ENCODE assay signal across 8 cellular contexts in the genomic region with DNA sequence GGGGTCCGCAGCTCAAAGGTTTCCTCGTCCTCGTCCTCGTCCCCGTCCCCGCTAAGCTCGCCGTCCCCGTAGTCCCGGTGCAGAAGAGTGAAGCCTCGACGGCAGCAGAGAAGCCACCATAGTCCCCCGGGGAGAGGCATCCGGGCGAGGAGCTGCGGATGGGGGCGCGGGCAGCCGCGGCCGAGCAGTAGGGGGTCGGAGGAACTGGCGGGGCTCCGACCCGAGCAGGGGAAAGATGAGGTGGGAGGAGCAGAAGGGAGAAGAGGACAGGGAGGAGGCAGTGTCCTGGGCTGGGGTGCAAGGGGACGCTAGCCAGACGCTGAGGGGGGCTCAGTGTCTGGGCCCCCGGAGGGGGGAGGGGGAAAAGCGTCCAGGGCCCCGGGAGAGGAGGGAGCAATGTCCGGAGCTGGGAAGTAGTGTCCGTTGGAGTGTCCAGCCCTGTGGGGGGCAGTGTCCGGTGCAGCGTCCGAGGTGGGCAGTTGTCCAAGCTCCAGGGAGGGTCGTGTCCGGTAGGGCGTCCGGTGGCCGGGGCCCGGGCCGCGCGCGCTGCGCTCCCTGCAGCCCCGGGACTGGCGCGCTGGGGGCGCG. TPM values are rescaled to one million over a fixed set of nuclear protein-coding genes. Genes with fewer than 3 reads are reported as not detected.
DNase-seq lines count a peak whose midpoint lies in the region; ATAC-seq and TF ChIP-seq lines count a peak whose summit lies in the region.

A gene with protein sequence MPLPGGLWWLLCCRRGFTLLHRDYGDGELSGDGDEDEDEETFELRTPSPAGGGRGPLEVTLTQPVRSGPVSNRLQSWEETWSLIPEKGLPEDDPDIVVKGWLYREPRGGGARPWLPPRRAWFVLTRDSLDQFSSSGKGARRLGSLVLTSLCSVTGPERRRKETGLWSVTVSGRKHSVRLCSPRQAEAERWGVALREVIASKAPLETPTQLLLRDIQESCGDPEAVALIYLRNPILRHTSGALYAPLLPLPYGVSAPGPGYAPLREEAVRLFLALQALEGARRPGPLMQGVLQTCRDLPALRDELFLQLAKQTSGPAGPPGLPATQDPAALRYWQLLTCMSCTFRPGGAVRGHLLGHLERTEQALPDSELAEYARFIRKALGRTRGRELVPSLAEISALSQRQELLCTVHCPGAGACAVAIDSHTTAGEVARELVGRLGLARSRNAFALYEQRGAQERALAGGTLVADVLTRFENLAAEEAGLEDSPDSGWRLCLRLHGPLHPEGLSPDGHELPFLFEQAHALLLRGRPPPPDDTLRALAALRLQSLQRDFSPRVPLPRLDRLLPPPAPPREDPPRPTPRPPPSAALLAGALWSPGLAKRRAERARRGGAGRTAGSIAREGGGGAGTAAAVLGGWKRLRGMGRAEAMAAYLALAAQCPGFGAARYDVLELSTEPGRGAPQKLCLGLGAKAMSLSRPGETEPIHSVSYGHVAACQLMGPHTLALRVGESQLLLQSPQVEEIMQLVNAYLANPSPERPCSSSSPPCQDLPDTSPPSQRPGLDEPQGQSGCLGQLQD (minus strand): TSS at position 571 of the 588 bp plus-strand sequence. CDS start 431 bp downstream, at position 140.

- peak; percentile 60 for TF ChIP-seq POLR2A in transverse colon (IDR thresholded peaks at IDR 0.05)

- peak within 1 kb of the TSS in 1 of 2 experiments; percentile 98 for H3K14ac ChIP-seq in mesenchymal stem cell (ENCODE audit: low read length in 2 of 2)

- H3K23ac ChIP-seq in mesenchymal stem cell (ENCODE audit: low read length in 2 of 2): peak within 1 kb of the TSS; percentile 72 to 97

- peak within 1 kb of the TSS; percentile 93 to 97 for H3K18ac ChIP-seq in mesenchymal stem cell (ENCODE audit: low read depth in 1 of 2, low read length in 2 of 2)

- peak within 1 kb of the TSS; percentile 98 for H3K4me2 ChIP-seq in mesenchymal stem cell (ENCODE audit: low read length, poor library complexity, severe bottlenecking)

- in situ Hi-C loops in transverse colon (cut with MboI; ENCODE audit: low pct_ligation_motif_present in 1 of 4, low pct_unique_long_range_greater_than_20kb in 1 of 4, low sequenced_read_pairs in 3 of 4): loop anchor here in 3 of 4 donors (25.0 kb wide), 1 partner anchor 89 kb away; a partner anchor contains a TSS

- intact Hi-C loops in transverse colon (cut with DNase I; ENCODE audit: low total_unique reads): no loop called here

- H3K9me3 ChIP-seq in NT2/D1 (ENCODE audit: insufficient read depth, low read length): no peaks in the 10 kb centered on the region
- no peaks in the 10 kb centered on the region for H3K9me3 ChIP-seq in mesenchymal stem cell (ENCODE audit: control insufficient read depth, low read length)
- no peaks in the 10 kb centered on the region for H3K9me3 ChIP-seq in transverse colon

- peak within 1 kb of the TSS; percentile 10 for H2AFZ ChIP-seq in mesenchymal stem cell (ENCODE audit: low read depth, low read length)

- H2BK15ac ChIP-seq in mesenchymal stem cell (ENCODE audit: low read depth, poor library complexity, severe bottlenecking): peak within 1 kb of the TSS; percentile 99

- DNase-seq in activated CD4-positive, CD25-positive, alpha-beta regulatory T cell treated with anti-CD3 and anti-CD28 coated beads, Interleukin-2, amount 50 U/mL, for 72 hours: peak; percentile 40
- no peak for DNase-seq in activated CD4-positive, CD25-positive, alpha-beta regulatory T cell (lab: John Stamatoyannopoulos, UW)
- DNase-seq in NT2/D1 (ENCODE audit: low read depth, low spot score) (no peak), mesenchymal stem cell (no peak), transverse colon (no peak), inferior parietal cortex (ENCODE audit: extremely low spot score) (no peak)

- H3K9ac ChIP-seq in NT2/D1 (ENCODE audit: insufficient read length, low read depth) (peak within 1 kb of the TSS; percentile 89), mesenchymal stem cell (ENCODE audit: low read length) (peak within 1 kb of the TSS; percentile 93)

- H2BK12ac ChIP-seq in mesenchymal stem cell (ENCODE audit: low read length in 2 of 2): peak within 1 kb of the TSS; percentile 2 to 86

- peak within 1 kb of the TSS; percentile 94 for H3K27ac ChIP-seq in cingulate gyrus (ENCODE audit: low read depth, low read length)
- H3K27ac ChIP-seq in mesenchymal stem cell (ENCODE audit: low read length, poor library complexity, severe bottlenecking): peak within 1 kb of the TSS; percentile 81
- peak within 1 kb of the TSS; percentile 92 to 98 (median 96) for H3K27ac ChIP-seq in transverse colon

- WGBS in mesenchymal stem cell: 2% methylated on average over 28 of the region's 51 CpGs
- WGBS in transverse colon (ENCODE audit: low coverage in 1 of 2), 2 donors: 0 to 1% methylated on average over 10 to 44 of the region's 51 CpGs

- TF ChIP-seq EP300 in transverse colon (IDR thresholded peaks at IDR 0.05; ENCODE audit: low read depth): no peak

- peaks cover 19% of the 10 kb centered on the region for H3K36me3 ChIP-seq in NT2/D1 (ENCODE audit: insufficient read depth, insufficient read length, low read length)
- H3K36me3 ChIP-seq in mesenchymal stem cell (ENCODE audit: control insufficient read depth in 1 of 2, insufficient read depth in 2 of 2, low read depth in 1 of 2, low read length in 2 of 2): peaks cover 18 to 28% of the 10 kb centered on the region in 2 experiments
- H3K36me3 ChIP-seq in transverse colon: no peaks in the 10 kb centered on the region

- H3K4me1 ChIP-seq in NT2/D1 (ENCODE audit: insufficient read depth, insufficient read length) (peaks cover 29% of the 10 kb centered on the region), mesenchymal stem cell (ENCODE audit: control insufficient read depth, insufficient read depth, low read depth, low read length) (peaks cover 47% of the 10 kb centered on the region), transverse colon (peaks cover 29 to 73% (median 57%) of the 10 kb centered on the region in 4 donors)

- H4K91ac ChIP-seq in mesenchymal stem cell (ENCODE audit: low read length): peak within 1 kb of the TSS; percentile 79

- peaks cover 36% of the 10 kb centered on the region for H3K79me1 ChIP-seq in mesenchymal stem cell (replicated peaks; ENCODE audit: low read length, poor library complexity, severe bottlenecking)

- H4K8ac ChIP-seq in mesenchymal stem cell (ENCODE audit: low read length): peak within 1 kb of the TSS; percentile 85

- peak within 1 kb of the TSS; percentile 75 for H2BK5ac ChIP-seq in mesenchymal stem cell (ENCODE audit: low read depth, low read length, poor library complexity, severe bottlenecking)

- H3K4me3 ChIP-seq in NT2/D1 (ENCODE audit: insufficient read length, low read depth): peak within 1 kb of the TSS; percentile 94
- H3K4me3 ChIP-seq in mesenchymal stem cell (ENCODE audit: insufficient read depth in 1 of 2, low read depth in 1 of 2, low read length in 2 of 2): peak within 1 kb of the TSS; percentile 82 to 96
- H3K4me3 ChIP-seq in transverse colon: peak within 1 kb of the TSS; percentile 75 to 91 (median 85)

- TF ChIP-seq CTCF in transverse colon (IDR thresholded peaks at IDR 0.05): peak in 1 of 5 experiments; percentile 17

- H3K27me3 ChIP-seq in NT2/D1 (ENCODE audit: insufficient read depth, insufficient read length): peaks cover 17% of the 10 kb centered on the region
- H3K27me3 ChIP-seq in mesenchymal stem cell (ENCODE audit: control insufficient read depth in 1 of 2, insufficient read depth in 1 of 2, low read length in 2 of 2): no peaks in the 10 kb centered on the region
- H3K27me3 ChIP-seq in transverse colon: peaks cover 4% of the 10 kb centered on the region

- H3K4ac ChIP-seq in mesenchymal stem cell (ENCODE audit: low read depth in 1 of 2, low read length in 2 of 2): peak within 1 kb of the TSS; percentile 92 to 98

- peak within 1 kb of the TSS; percentile 74 for H2AK5ac ChIP-seq in mesenchymal stem cell (ENCODE audit: low read length, severe bottlenecking)

- peak within 1 kb of the TSS; percentile 19 for H2BK120ac ChIP-seq in mesenchymal stem cell (ENCODE audit: low read depth, low read length)

- ATAC-seq in HG02610 (IDR thresholded peaks at IDR 0.05; ENCODE audit: unreplicated experiment): no peak

RNA-seq across cellular contexts. Expression of the gene that starts here (rescaled TPM):
- polyA plus RNA-seq in mesenchymal stem cell (2013, experiment 1 of 2): 24.7 TPM
- polyA plus RNA-seq in mesenchymal stem cell (2013, experiment 2 of 2): 23.8 TPM
- 10 to 100 TPM in 2 of 4 donors, 1 to 10 TPM in 2; 5.8 to 29.9 (median 9.9) TPM for total RNA-seq in transverse colon
